Comparison of ENCODE assay signal across 1 cellular context in the genomic region with DNA sequence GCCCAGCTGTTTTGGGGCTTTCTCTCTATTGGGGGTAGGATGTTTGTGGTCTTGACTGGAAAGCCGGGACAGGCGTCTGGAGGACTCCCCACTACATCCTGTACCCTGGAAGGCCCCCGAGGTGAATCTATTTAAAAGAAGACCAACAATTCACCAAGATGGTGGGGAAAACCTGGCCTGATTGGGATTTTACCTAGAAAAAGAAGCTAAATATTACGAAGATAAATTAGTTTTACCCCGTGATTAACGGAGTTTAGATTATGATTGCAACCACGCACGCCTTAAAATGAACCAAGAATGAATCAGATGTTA.
A peak's percentile ranks its signal among the peaks of the same experiment; 100 is the strongest.
TF ChIP-seq lines count a peak whose summit lies in the region.

No MANE protein-coding gene starts in this region.

TF ChIP-seq in HepG2, 621 proteins besides CTCF, POLR2A, EP300 and RAD21:
- TF ChIP-seq SMAD3 (CRISPR knock-in tag; IDR thresholded peaks at IDR 0.05) (no peak), ZNF263 (CRISPR knock-in tag; IDR thresholded peaks at IDR 0.05) (0 out of 2 replicates have a peak, but pooled peaks have one; percentile 4)
